1 cellular context compared by ENCODE assay signal in the genomic region with DNA sequence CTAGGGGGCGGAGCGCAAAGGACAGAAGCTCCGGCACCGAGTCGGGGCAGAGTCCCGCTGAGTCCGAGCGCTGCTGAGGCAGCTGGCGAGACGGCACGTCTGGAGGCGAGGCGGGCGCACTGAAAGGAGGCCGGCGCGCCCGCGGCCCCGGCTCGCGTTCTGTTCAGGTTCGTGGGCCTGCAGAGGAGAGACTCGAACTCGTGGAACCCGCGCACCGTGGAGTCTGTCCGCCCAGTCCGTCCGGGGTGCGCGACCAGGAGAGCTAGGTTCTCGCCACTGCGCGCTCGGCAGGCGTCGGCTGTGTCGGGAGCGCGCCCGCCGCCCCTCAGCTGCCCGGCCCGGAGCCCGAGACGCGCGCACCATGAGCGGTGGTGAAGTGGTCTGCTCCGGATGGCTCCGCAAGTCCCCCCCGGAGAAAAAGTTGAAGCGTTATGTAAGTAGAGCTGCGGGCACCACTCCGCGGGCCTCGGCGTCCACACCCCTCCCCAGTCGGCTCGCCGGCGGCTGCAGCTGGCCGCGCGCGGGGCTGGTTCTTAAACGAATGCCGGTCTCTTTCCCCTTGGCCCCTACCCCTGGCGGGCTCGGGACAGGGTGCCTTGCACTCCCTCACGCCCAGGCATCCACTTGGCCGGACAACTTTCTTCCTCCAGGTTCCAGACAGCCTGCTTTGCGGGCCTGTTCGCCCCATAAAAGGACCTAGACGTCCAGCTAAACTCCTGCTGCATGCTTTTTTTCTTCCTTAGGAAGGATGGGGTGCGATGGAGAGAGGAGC.
TF ChIP-seq lines count a peak whose summit lies in the region.

A gene (plus strand): TSS at position 49 of the 772 bp plus-strand sequence. CDS start 313 bp downstream, at position 362.

TF ChIP-seq in WTC11, 78 proteins besides CTCF, POLR2A, EP300 and RAD21 (continued from another document):
- TF ChIP-seq, protein P1, sequence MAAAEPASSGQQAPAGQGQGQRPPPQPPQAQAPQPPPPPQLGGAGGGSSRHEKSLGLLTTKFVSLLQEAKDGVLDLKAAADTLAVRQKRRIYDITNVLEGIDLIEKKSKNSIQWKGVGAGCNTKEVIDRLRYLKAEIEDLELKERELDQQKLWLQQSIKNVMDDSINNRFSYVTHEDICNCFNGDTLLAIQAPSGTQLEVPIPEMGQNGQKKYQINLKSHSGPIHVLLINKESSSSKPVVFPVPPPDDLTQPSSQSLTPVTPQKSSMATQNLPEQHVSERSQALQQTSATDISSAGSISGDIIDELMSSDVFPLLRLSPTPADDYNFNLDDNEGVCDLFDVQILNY (CRISPR knock-in tag; IDR thresholded peaks at IDR 0.05): peak; percentile 26; the same call in 1 of the 2 replicates
- TF ChIP-seq ZNF263 (CRISPR knock-in tag; IDR thresholded peaks at IDR 0.05; ENCODE audit: low read depth) (no peak), JUN (CRISPR knock-in tag; IDR thresholded peaks at IDR 0.05) (no peak), NFYB (CRISPR knock-in tag; conservative IDR thresholded peaks at IDR 0.05; ENCODE audit: low read depth) (no peak), HMGA2 (CRISPR knock-in tag; IDR thresholded peaks at IDR 0.05) (no peak), ZNF671 (CRISPR knock-in tag; IDR thresholded peaks at IDR 0.05) (no peak), ZNF138 (CRISPR knock-in tag; conservative IDR thresholded peaks at IDR 0.05) (0 out of 2 replicates have a peak, but pooled peaks have one; percentile 45), ZNF121 (CRISPR knock-in tag; IDR thresholded peaks at IDR 0.05) (no peak), FOXK1 (CRISPR knock-in tag; IDR thresholded peaks at IDR 0.05) (peak; percentile 3; the same call in 1 of the 2 replicates)
- TF ChIP-seq, protein P2, sequence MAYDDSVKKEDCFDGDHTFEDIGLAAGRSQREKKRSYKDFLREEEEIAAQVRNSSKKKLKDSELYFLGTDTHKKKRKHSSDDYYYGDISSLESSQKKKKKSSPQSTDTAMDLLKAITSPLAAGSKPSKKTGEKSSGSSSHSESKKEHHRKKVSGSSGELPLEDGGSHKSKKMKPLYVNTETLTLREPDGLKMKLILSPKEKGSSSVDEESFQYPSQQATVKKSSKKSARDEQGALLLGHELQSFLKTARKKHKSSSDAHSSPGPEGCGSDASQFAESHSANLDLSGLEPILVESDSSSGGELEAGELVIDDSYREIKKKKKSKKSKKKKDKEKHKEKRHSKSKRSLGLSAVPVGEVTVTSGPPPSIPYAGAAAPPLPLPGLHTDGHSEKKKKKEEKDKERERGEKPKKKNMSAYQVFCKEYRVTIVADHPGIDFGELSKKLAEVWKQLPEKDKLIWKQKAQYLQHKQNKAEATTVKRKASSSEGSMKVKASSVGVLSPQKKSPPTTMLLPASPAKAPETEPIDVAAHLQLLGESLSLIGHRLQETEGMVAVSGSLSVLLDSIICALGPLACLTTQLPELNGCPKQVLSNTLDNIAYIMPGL (CRISPR knock-in tag; IDR thresholded peaks at IDR 0.05): peak; percentile 49; the same call in 1 of the 2 replicates
- TF ChIP-seq, protein P3, sequence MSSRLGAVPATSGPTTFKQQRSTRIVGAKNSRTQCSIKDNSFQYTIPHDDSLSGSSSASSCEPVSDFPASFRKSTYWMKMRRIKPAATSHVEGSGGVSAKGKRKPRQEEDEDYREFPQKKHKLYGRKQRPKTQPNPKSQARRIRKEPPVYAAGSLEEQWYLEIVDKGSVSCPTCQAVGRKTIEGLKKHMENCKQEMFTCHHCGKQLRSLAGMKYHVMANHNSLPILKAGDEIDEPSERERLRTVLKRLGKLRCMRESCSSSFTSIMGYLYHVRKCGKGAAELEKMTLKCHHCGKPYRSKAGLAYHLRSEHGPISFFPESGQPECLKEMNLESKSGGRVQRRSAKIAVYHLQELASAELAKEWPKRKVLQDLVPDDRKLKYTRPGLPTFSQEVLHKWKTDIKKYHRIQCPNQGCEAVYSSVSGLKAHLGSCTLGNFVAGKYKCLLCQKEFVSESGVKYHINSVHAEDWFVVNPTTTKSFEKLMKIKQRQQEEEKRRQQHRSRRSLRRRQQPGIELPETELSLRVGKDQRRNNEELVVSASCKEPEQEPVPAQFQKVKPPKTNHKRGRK (CRISPR knock-in tag; IDR thresholded peaks at IDR 0.05; ENCODE audit: borderline replicate concordance): no peak
